In the genomic region with DNA sequence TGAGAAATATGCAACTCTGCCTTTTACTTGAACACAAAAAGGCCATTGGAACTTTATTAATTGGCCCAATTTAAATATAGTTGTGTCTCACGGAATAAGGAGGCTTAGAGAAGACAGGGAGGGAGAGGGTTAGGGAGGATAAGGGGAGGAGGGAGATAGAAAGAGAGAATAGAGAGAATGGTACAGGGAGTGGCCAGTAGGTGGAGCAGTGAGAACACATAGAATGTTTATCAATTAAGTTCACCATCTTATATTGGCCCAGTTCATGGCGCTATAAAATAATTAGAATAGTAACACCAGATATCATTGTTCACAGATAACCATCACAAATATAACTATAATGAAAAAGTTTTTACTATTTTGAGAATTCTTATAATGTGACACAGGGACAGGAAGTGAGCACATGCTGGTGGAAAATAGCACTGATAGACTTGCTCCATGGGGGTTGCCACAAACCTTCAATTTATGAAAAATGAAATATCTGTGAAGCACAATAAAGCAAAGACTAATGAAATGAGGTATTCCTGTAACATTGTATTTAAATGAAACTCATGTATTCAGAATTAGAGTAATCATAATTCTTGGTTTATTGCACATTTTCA, we compare ENCODE assay signal across 10 cellular contexts.
DNase-seq lines count a peak whose midpoint lies in the region; ATAC-seq lines count a peak whose summit lies in the region.
"Had no signal": no experiment of that assay in that cellular context is flagged by ENCODE, and none has a peak within 500 bp of the region (broad histone marks: within the 10 kb centered on the region; RNA-seq: fewer than 3 reads in every experiment).

No MANE protein-coding gene starts in this region.

- ATAC-seq in GM19455 (IDR thresholded peaks at IDR 0.05; ENCODE audit: unreplicated experiment) (peak; percentile 91), HG03280 (IDR thresholded peaks at IDR 0.05; ENCODE audit: unreplicated experiment) (peak; percentile 87)
- ATAC-seq in naive thymus-derived CD4-positive, alpha-beta T cell: peak; percentile 50

- no peaks in the 10 kb centered on the region for H3K36me3 ChIP-seq in naive thymus-derived CD4-positive, alpha-beta T cell (ENCODE audit: control insufficient read depth in 2 of 3, insufficient read depth in 3 of 3, low read length in 3 of 3)
- H3K36me3 ChIP-seq: BLaER1 had no signal

- H3K4me3 Mint-ChIP-seq in naive thymus-derived CD4-positive, alpha-beta T cell: no peak overlapping the region
- H3K4me3 Mint-ChIP-seq: activated naive CD4-positive, alpha-beta T cell treated with anti-CD3 and anti-CD28 coated beads, Interleukin-2, amount 50 U/mL, for 24 hours had no signal

- in situ Hi-C loops in T47D (cut with HindIII; ENCODE audit: low pct_unique_long_range_greater_than_20kb, low sequenced_read_pairs): no loop called here

- no peaks in the 10 kb centered on the region for H3K9me3 ChIP-seq in naive thymus-derived CD4-positive, alpha-beta T cell (ENCODE audit: control insufficient read depth in 2 of 3, low read length in 3 of 3)
- H3K9me3 ChIP-seq: BLaER1 had no signal

- H3K27ac ChIP-seq in naive thymus-derived CD4-positive, alpha-beta T cell (ENCODE audit: low read depth, low read length): no peak overlapping the region
- H3K27ac ChIP-seq: BLaER1 had no signal

- H3K4me1 ChIP-seq in naive thymus-derived CD4-positive, alpha-beta T cell (ENCODE audit: control insufficient read depth in 2 of 2, insufficient read depth in 2 of 2, low read length in 2 of 2): no peaks in the 10 kb centered on the region
- H3K4me1 ChIP-seq: BLaER1 had no signal

- POLR2A ChIA-PET in naive thymus-derived CD4-positive, alpha-beta T cell (lab: Charles Lee): no interaction called here

- no peaks in the 10 kb centered on the region for H3K9me3 Mint-ChIP-seq in naive thymus-derived CD4-positive, alpha-beta T cell
- H3K9me3 Mint-ChIP-seq: activated naive CD4-positive, alpha-beta T cell treated with anti-CD3 and anti-CD28 coated beads, Interleukin-2, amount 50 U/mL, for 24 hours had no signal

- H3K4me3 ChIP-seq in naive thymus-derived CD4-positive, alpha-beta T cell (ENCODE audit: low read length): no peak overlapping the region
- H3K4me3 ChIP-seq: BLaER1 had no signal

- H3K27me3 Mint-ChIP-seq in naive thymus-derived CD4-positive, alpha-beta T cell: no peaks in the 10 kb centered on the region
- H3K27me3 Mint-ChIP-seq: activated naive CD4-positive, alpha-beta T cell treated with anti-CD3 and anti-CD28 coated beads, Interleukin-2, amount 50 U/mL, for 24 hours had no signal

- DNase-seq in NCI-H1436 (lab: John Stamatoyannopoulos, UW): peak; percentile 43
- DNase-seq in NCI-H1436 treated with DMSO at 0.1 percent for 48 hours (lab: John Stamatoyannopoulos, UW): no peak
- peak; percentile 47 to 66 for DNase-seq in NCI-H526 (lab: John Stamatoyannopoulos, UW)
- peak; percentile 0 to 62 for DNase-seq in T47D (ENCODE audit: low read depth in 1 of 2, low spot score in 1 of 2)
- DNase-seq in naive thymus-derived CD4-positive, alpha-beta T cell: peak in 1 of 9 donors; percentile 4
- DNase-seq in islet precursor cell: no peak

- no peaks in the 10 kb centered on the region for H3K27me3 ChIP-seq in naive thymus-derived CD4-positive, alpha-beta T cell (ENCODE audit: control insufficient read depth in 2 of 2, insufficient read depth in 2 of 2, low read length in 2 of 2)
- H3K27me3 ChIP-seq: BLaER1 had no signal

- CTCF ChIA-PET in naive thymus-derived CD4-positive, alpha-beta T cell (lab: Charles Lee): no interaction called here

- H3K36me3 Mint-ChIP-seq in naive thymus-derived CD4-positive, alpha-beta T cell: no peaks in the 10 kb centered on the region
- H3K36me3 Mint-ChIP-seq: activated naive CD4-positive, alpha-beta T cell treated with anti-CD3 and anti-CD28 coated beads, Interleukin-2, amount 50 U/mL, for 24 hours had no signal

- no peak overlapping the region for H3K27ac Mint-ChIP-seq in naive thymus-derived CD4-positive, alpha-beta T cell
- H3K27ac Mint-ChIP-seq: activated naive CD4-positive, alpha-beta T cell treated with anti-CD3 and anti-CD28 coated beads, Interleukin-2, amount 50 U/mL, for 24 hours had no signal

- intact Hi-C loops in naive thymus-derived CD4-positive, alpha-beta T cell (cut with micrococcal nuclease): loop anchor here in 1 of 2 donors (5.0 kb wide), 1 partner anchor 1854 kb away; no protein-coding TSS in a partner anchor

- no peaks in the 10 kb centered on the region for H3K4me1 Mint-ChIP-seq in naive thymus-derived CD4-positive, alpha-beta T cell
- H3K4me1 Mint-ChIP-seq: activated naive CD4-positive, alpha-beta T cell treated with anti-CD3 and anti-CD28 coated beads, Interleukin-2, amount 50 U/mL, for 24 hours had no signal

Comparison
In these comparisons a context has a peak if more than half of its experiments do, and no peak if none do; other contexts are left out.
1. DNase-seq: peak in NCI-H1436 (single experiment), NCI-H526 (2 of 2) and T47D (2 of 2); none in NCI-H1436 treated with DMSO at 0.1 percent for 48 hours (single experiment) and islet precursor cell (single experiment).
2. Peak in every context shown above with its lines, with median percentiles within 50 percentile points of each other: ATAC-seq.